ENCODE assay signal across 17 cellular contexts in the genomic region with DNA sequence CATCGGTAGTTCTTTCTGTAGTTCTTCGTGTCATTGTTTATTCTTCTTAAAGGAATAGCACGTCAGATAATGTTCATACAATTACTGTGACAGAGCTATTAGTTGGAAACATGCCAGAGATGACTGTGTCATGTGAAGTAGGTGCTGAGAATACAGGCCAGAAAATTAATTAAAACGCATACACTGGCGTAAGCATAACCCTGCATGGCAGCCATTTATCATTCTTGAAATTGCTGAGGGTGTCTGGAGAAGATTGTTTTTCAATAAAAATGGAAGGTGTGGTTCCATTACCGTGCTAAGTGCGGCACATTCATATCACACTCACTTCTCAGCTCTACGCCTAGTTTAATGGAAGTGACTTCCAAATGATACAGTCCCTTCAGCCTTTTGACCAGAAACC. TPM values are rescaled to one million over a fixed set of nuclear protein-coding genes. Genes with fewer than 3 reads are reported as not detected.
DNase-seq lines count a peak whose midpoint lies in the region; ATAC-seq and TF ChIP-seq lines count a peak whose summit lies in the region.
"Had no signal": no experiment of that assay in that cellular context is flagged by ENCODE, and none has a peak within 500 bp of the region (broad histone marks: within the 10 kb centered on the region; RNA-seq: fewer than 3 reads in every experiment).

No MANE protein-coding gene starts in this region.

- H3K27ac ChIP-seq in endodermal cell (ENCODE audit: low read depth, low read length): no peak overlapping the region
- H3K27ac ChIP-seq in right lobe of liver: peak overlapping the region; percentile 7 to 99 (median 96)
- H3K27ac ChIP-seq in vagina: peak overlapping the region; percentile 7

- no peaks in the 10 kb centered on the region for H3K9me3 Mint-ChIP-seq in endodermal cell
- H3K9me3 Mint-ChIP-seq: activated CD4-positive, alpha-beta memory T cell treated with anti-CD3 and anti-CD28 coated beads for 36 hours; activated T-helper 2 cell treated with anti-CD3 and anti-CD28 coated beads, Interferon-gamma antibody, Interleukin-2, Interleukin-4, amounts not matched to agents 10 μg/mL and 5 μg/mL and 100 μg/mL, durations not matched to agents 14 hours and 24 hours and 36 hours; H9; natural killer cell treated with Interleukin-12 subunit alpha and Interleukin-12 subunit beta and Interleukin-15 and Interleukin-18, amount 100 ng/mL, for 72 hours had no signal

- H3K36me3 Mint-ChIP-seq in endodermal cell (ENCODE audit: low read depth): peaks cover 89% of the 10 kb centered on the region

- peak; percentile 14 for DNase-seq in NCI-H345 (lab: John Stamatoyannopoulos, UW)
- DNase-seq in NCI-H345 treated with DMSO at 0.1 percent for 48 hours (lab: John Stamatoyannopoulos, UW; ENCODE audit: unreplicated experiment): no peak
- no peak for DNase-seq in endodermal cell
- no peak for DNase-seq in right lobe of liver
- DNase-seq in vagina (ENCODE audit: extremely low spot score in 2 of 2): no peak
- DNase-seq in SW480 (ENCODE audit: low spot score): no peak
- no peak for DNase-seq in NCI-H1048 (lab: John Stamatoyannopoulos, UW)
- DNase-seq in NCI-H146 treated with DMSO at 0.1 percent for 48 hours (lab: John Stamatoyannopoulos, UW; ENCODE audit: unreplicated experiment): no peak
- DNase-seq: activated CD4-positive, alpha-beta memory T cell treated with anti-CD3 and anti-CD28 coated beads for 36 hours; Caco-2; effector CD8-positive, alpha-beta T cell; Karpas-422; kidney; NCI-H2171 treated with DMSO at 0.1 percent for 48 hours had no signal

- peak overlapping the region; percentile 37 for H3K4me3 ChIP-seq in endodermal cell (ENCODE audit: low read length)
- no peak overlapping the region for H3K4me3 ChIP-seq in right lobe of liver
- H3K4me3 ChIP-seq in vagina: no peak overlapping the region

- ATAC-seq in right lobe of liver: no peak
- ATAC-seq: natural killer cell treated with Interleukin-12 subunit alpha and Interleukin-12 subunit beta and Interleukin-15 and Interleukin-18, amount 100 ng/mL, for 72 hours had no signal

- H3K27me3 Mint-ChIP-seq in endodermal cell (ENCODE audit: insufficient read depth): no peaks in the 10 kb centered on the region
- H3K27me3 Mint-ChIP-seq: activated CD4-positive, alpha-beta memory T cell treated with anti-CD3 and anti-CD28 coated beads for 36 hours; natural killer cell treated with Interleukin-12 subunit alpha and Interleukin-12 subunit beta and Interleukin-15 and Interleukin-18, amount 100 ng/mL, for 72 hours had no signal

- intact Hi-C loops in right lobe of liver (cut with DNase I) (loop anchor here in 1 of 2 donors (10.0 kb wide), 1 partner anchor 79 kb away; no protein-coding TSS in a partner anchor), vagina (cut with DNase I) (no loop called here)

- H3K9me3 ChIP-seq in endodermal cell (ENCODE audit: control insufficient read depth, low read length) (peaks cover 8% of the 10 kb centered on the region), right lobe of liver (no peaks in the 10 kb centered on the region), vagina (no peaks in the 10 kb centered on the region)
- H3K9me3 ChIP-seq: Caco-2 had no signal

- TF ChIP-seq CTCF in endodermal cell (conservative IDR thresholded peaks at IDR 0.05): peak; percentile 7
- no peak for TF ChIP-seq CTCF in right lobe of liver (IDR thresholded peaks at IDR 0.05)
- TF ChIP-seq CTCF in vagina (IDR thresholded peaks at IDR 0.05): no peak

- WGBS in endodermal cell (ENCODE audit: insufficient coverage in 1 of 2, insufficient read length in 1 of 2), 2 experiments: 69 to 70% methylated on average over 6 to 8 of the region's 8 CpGs
- 68% methylated on average over 8 of the region's 8 CpGs for WGBS in right lobe of liver (ENCODE audit: insufficient coverage, low coverage, low lambda C conversion rate, missing lambda C conversion rate)

- peak overlapping the region; percentile 7 for H3K4me3 Mint-ChIP-seq in endodermal cell
- H3K4me3 Mint-ChIP-seq: activated CD4-positive, alpha-beta memory T cell treated with anti-CD3 and anti-CD28 coated beads for 36 hours; natural killer cell treated with Interleukin-12 subunit alpha and Interleukin-12 subunit beta and Interleukin-15 and Interleukin-18, amount 100 ng/mL, for 72 hours had no signal

- peak overlapping the region; percentile 4 for H3K9ac ChIP-seq in endodermal cell (ENCODE audit: extremely low read depth, low read length, poor library complexity, severe bottlenecking)

- H3K27me3 ChIP-seq in endodermal cell (ENCODE audit: control insufficient read depth, insufficient read depth, low read length, poor library complexity, severe bottlenecking): no peaks in the 10 kb centered on the region
- H3K27me3 ChIP-seq in right lobe of liver: no peaks in the 10 kb centered on the region
- H3K27me3 ChIP-seq in vagina: no peaks in the 10 kb centered on the region

- H3K4me1 Mint-ChIP-seq in endodermal cell: peaks cover 41% of the 10 kb centered on the region

- H3K4me1 ChIP-seq in endodermal cell (ENCODE audit: control insufficient read depth, insufficient read depth, low read length) (peaks cover 11% of the 10 kb centered on the region), right lobe of liver (peaks cover 0 to 50% (median 22%) of the 10 kb centered on the region in 4 donors), vagina (peaks cover 44% of the 10 kb centered on the region)
- H3K4me1 ChIP-seq: Caco-2 had no signal

- H3K27ac Mint-ChIP-seq in endodermal cell: peak overlapping the region; percentile 99
- H3K27ac Mint-ChIP-seq: activated CD4-positive, alpha-beta memory T cell treated with anti-CD3 and anti-CD28 coated beads for 36 hours; natural killer cell treated with Interleukin-12 subunit alpha and Interleukin-12 subunit beta and Interleukin-15 and Interleukin-18, amount 100 ng/mL, for 72 hours had no signal

- TF ChIP-seq POLR2A in right lobe of liver (IDR thresholded peaks at IDR 0.05) (peak; percentile 27), vagina (IDR thresholded peaks at IDR 0.05) (no peak)

- peaks cover 93% of the 10 kb centered on the region for H3K36me3 ChIP-seq in endodermal cell (ENCODE audit: control insufficient read depth, insufficient read depth, low read length)
- H3K36me3 ChIP-seq in right lobe of liver: peaks cover 14 to 85% (median 63%) of the 10 kb centered on the region in 4 donors
- peaks cover under 1 to 84% of the 10 kb centered on the region in 2 donors for H3K36me3 ChIP-seq in vagina

RNA-seq across cellular contexts. Expression of gene ETS2, which starts 7.8 kb away (rescaled TPM):
- total RNA-seq in endodermal cell: 100 to 1,000 TPM in 1 of 2 donors, 10 to 100 TPM in 1; 98.4 to 102 TPM
- 25.0 TPM for polyA plus RNA-seq in endodermal cell (2013, experiment 1 of 2)
- 24.8 TPM for polyA plus RNA-seq in endodermal cell (2013, experiment 2 of 2)
- total RNA-seq in right lobe of liver: 100 to 1,000 TPM in 4 of 6 experiments, 10 to 100 TPM in 2; 38.3 to 252 (median 129) TPM
- total RNA-seq in vagina: 134 TPM
